ENCODE assay signal across 18 cellular contexts in genomic region chr1:223761416-223761815, GRCh38. TPM values are rescaled to one million over a fixed set of nuclear protein-coding genes. Genes with fewer than 3 reads are reported as not detected.
DNase-seq lines count a peak whose midpoint lies in the region; ATAC-seq and TF ChIP-seq lines count a peak whose summit lies in the region.
"Had no signal": no experiment of that assay in that cellular context is flagged by ENCODE, and none has a peak within 500 bp of the region (broad histone marks: within the 10 kb centered on the region; RNA-seq: fewer than 3 reads in every experiment).

No MANE protein-coding gene starts in this region.

- TF ChIP-seq CTCF in AG10803 (conservative IDR thresholded peaks at IDR 0.05; ENCODE audit: low read length), result no peak
- no peak for TF ChIP-seq CTCF in fibroblast of pulmonary artery (IDR thresholded peaks at IDR 0.05; ENCODE audit: low read length, missing control alignments)
- no peak for TF ChIP-seq CTCF in osteocyte (IDR thresholded peaks at IDR 0.05)
- TF ChIP-seq CTCF in BE2C (IDR thresholded peaks at IDR 0.05; ENCODE audit: low read depth, low read length), result no peak

- no peaks in the 10 kb centered on the region for H3K9me3 Mint-ChIP-seq in osteocyte (ENCODE audit: unreplicated experiment)
- H3K9me3 Mint-ChIP-seq: CD4-positive, alpha-beta T cell had no signal

- ATAC-seq in T-helper 17 cell (no peak), HG02870 (IDR thresholded peaks at IDR 0.05; ENCODE audit: unreplicated experiment) (no peak)
- ATAC-seq: A549, HCT116 had no signal

- peak overlapping the region; percentile 89 for H3K27ac Mint-ChIP-seq in T-helper 17 cell
- H3K27ac Mint-ChIP-seq in osteocyte (ENCODE audit: unreplicated experiment), result peak overlapping the region; percentile 25
- H3K27ac Mint-ChIP-seq: CD4-positive, alpha-beta T cell had no signal

- DNase-seq in AG10803 (ENCODE audit: low read depth) (peak; percentile 8), T-helper 17 cell (no peak), fibroblast of pulmonary artery (ENCODE audit: low read depth) (peak; percentile 42), osteocyte (ENCODE audit: extremely low spot score, unreplicated experiment) (no peak), NCI-H1930 (lab: John Stamatoyannopoulos, UW) (no peak), BE2C (no peak)
- DNase-seq: AML-193; CD4-positive, alpha-beta T cell; DND-41; GDM1; GM23248; KBM-7; NCI-H1048; NCI-H748 treated with DMSO at 0.1 percent for 48 hours; PC-9 had no signal

- no peaks in the 10 kb centered on the region for H3K9me3 ChIP-seq in T-helper 17 cell (ENCODE audit: control insufficient read depth, low read length, poor library complexity, severe bottlenecking)
- H3K9me3 ChIP-seq in BE2C, result no peaks in the 10 kb centered on the region
- H3K9me3 ChIP-seq: A549 had no signal

- H3K4me3 ChIP-seq in AG10803 (ENCODE audit: low read length), result no peak overlapping the region
- no peak overlapping the region for H3K4me3 ChIP-seq in fibroblast of pulmonary artery (replicated peaks; ENCODE audit: low read depth, low read length)
- H3K4me3 ChIP-seq in BE2C (ENCODE audit: low read depth, low read length), result no peak overlapping the region
- H3K4me3 ChIP-seq: A549, GM23248, PC-9 had no signal

- peaks cover 4% of the 10 kb centered on the region for H3K4me1 Mint-ChIP-seq in T-helper 17 cell
- H3K4me1 Mint-ChIP-seq in osteocyte (ENCODE audit: unreplicated experiment), result peaks cover 8% of the 10 kb centered on the region

- no peak overlapping the region for H3K4me3 Mint-ChIP-seq in T-helper 17 cell
- no peak overlapping the region for H3K4me3 Mint-ChIP-seq in osteocyte (ENCODE audit: unreplicated experiment)
- H3K4me3 Mint-ChIP-seq: CD4-positive, alpha-beta T cell had no signal

- H3K27me3 ChIP-seq in BE2C, result no peaks in the 10 kb centered on the region

- H3K27me3 Mint-ChIP-seq in T-helper 17 cell, result no peaks in the 10 kb centered on the region
- no peaks in the 10 kb centered on the region for H3K27me3 Mint-ChIP-seq in osteocyte (ENCODE audit: unreplicated experiment)
- H3K27me3 Mint-ChIP-seq: CD4-positive, alpha-beta T cell had no signal

- H3K36me3 Mint-ChIP-seq in T-helper 17 cell (ENCODE audit: low read depth), result peaks cover 8% of the 10 kb centered on the region
- H3K36me3 Mint-ChIP-seq in osteocyte (ENCODE audit: unreplicated experiment), result peaks cover 41% of the 10 kb centered on the region

- H3K36me3 ChIP-seq in BE2C, result peaks cover 7% of the 10 kb centered on the region

- no peaks in the 10 kb centered on the region for H3K4me1 ChIP-seq in BE2C
- H3K4me1 ChIP-seq: A549 had no signal

RNA-seq across cellular contexts. Expression of gene CAPN2, which starts 49.1 kb away (rescaled TPM):
- 100 to 1,000 TPM; 218 to 220 TPM for total RNA-seq in T-helper 17 cell
- 271 and 278 TPM in 2 replicates for total RNA-seq in osteocyte
- polyA plus RNA-seq in BE2C (2012; ENCODE audit: insufficient read depth, insufficient read length, low read depth), result 66.5 TPM

Comparison
In these comparisons a context has a peak if more than half of its experiments do, and no peak if none do; other contexts are left out.
1. DNase-seq: peak in AG10803 (single experiment) and fibroblast of pulmonary artery (single experiment); none in T-helper 17 cell (0 of 3), osteocyte (single experiment), NCI-H1930 (0 of 2) and BE2C (single experiment).